In the genomic region with DNA sequence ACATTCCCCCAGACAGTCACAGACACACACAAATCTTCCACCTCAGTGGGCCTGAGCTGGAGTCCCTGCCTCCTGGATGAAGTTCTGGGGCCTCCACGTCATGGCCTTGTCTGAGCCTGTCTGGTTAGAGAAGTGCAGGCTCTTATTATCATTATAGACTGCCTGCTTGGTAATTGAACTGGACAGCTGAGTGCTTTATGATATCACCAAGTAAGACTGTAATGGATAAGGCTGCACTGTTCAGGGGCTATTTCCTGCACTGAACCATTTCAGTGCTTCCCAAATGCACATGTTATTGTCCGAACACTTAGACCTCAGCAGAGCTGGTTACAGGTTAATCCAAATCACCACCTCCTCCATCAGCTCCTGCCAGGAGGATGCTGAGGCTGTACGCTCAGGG, we compare ENCODE assay signal across 24 cellular contexts. TPM values are rescaled to one million over a fixed set of nuclear protein-coding genes. Genes with fewer than 3 reads are reported as not detected.
A peak's percentile ranks its signal among the peaks of the same experiment; 100 is the strongest.
DNase-seq lines count a peak whose midpoint lies in the region; ATAC-seq, FAIRE-seq and TF ChIP-seq lines count a peak whose summit lies in the region.
"Had no signal": no experiment of that assay in that cellular context is flagged by ENCODE, and none has a peak within 500 bp of the region (broad histone marks: within the 10 kb centered on the region; RNA-seq: fewer than 3 reads in every experiment).

No MANE protein-coding gene starts in this region.

- BruUV-seq in HepG2 (replicated peaks; lab: Mats Ljungman, UMichigan) (no TSS peak), K562 (replicated peaks; lab: Mats Ljungman, UMichigan) (no TSS peak)

- no peak overlapping the region for H2BK120ac ChIP-seq in mesendoderm (ENCODE audit: low read depth, low read length)

- H4K8ac ChIP-seq in mesendoderm (ENCODE audit: low read depth, low read length), result no peak overlapping the region

- FAIRE-seq in HepG2 (lab: Jason Lieb, UNC), result no peak
- FAIRE-seq in K562 (lab: Jason Lieb, UNC), result no peak
- FAIRE-seq: A204.1, D721Med, GM18507, HTR-8/SVneo had no signal

- peaks cover 6% of the 10 kb centered on the region for H3K27me3 Mint-ChIP-seq in nephron (ENCODE audit: low read depth)
- no peaks in the 10 kb centered on the region for H3K27me3 Mint-ChIP-seq in type B pancreatic cell

- no peaks in the 10 kb centered on the region for H3K9me1 ChIP-seq in K562 (ENCODE audit: control insufficient read depth, insufficient read depth, low read length)

- no peak overlapping the region for H2AFZ ChIP-seq in HepG2 (ENCODE audit: low read length)
- H2AFZ ChIP-seq in K562 (ENCODE audit: low read depth, low read length), result no peak overlapping the region

- no peaks in the 10 kb centered on the region for H3K9me3 ChIP-seq in HepG2 (ENCODE audit: low read length)
- no peaks in the 10 kb centered on the region for H3K9me3 ChIP-seq in right lobe of liver
- H3K9me3 ChIP-seq in K562 (replicated peaks; ENCODE audit: control insufficient read depth, insufficient read depth, low read depth, low read length), result no peaks in the 10 kb centered on the region
- H3K9me3 ChIP-seq: Peyer's patch had no signal

- no peak overlapping the region for H2BK15ac ChIP-seq in mesendoderm (replicated peaks; ENCODE audit: low read depth)

- H3K27ac ChIP-seq in HepG2 (ENCODE audit: extremely low read length, insufficient read depth, low read length) (no peak overlapping the region), right lobe of liver (no peak overlapping the region), K562 (ENCODE audit: extremely low read depth, low read depth, low read length) (no peak overlapping the region), mesendoderm (ENCODE audit: low read depth, low read length) (no peak overlapping the region), caudate nucleus (ENCODE audit: low read depth, low read length) (no peak overlapping the region)
- H3K27ac ChIP-seq: Peyer's patch, SK-N-MC had no signal

- H3K4me1 Mint-ChIP-seq in nephron, result peaks cover 7% of the 10 kb centered on the region
- peaks cover 43% of the 10 kb centered on the region for H3K4me1 Mint-ChIP-seq in type B pancreatic cell (ENCODE audit: unreplicated experiment)

- peak overlapping the region; percentile 61 to 71 (median 63) for H3K27ac Mint-ChIP-seq in nephron
- H3K27ac Mint-ChIP-seq in type B pancreatic cell, result peak overlapping the region; percentile 25

- H4K5ac ChIP-seq in mesendoderm (ENCODE audit: low read length), result no peak overlapping the region

- H3K4me2 ChIP-seq in HepG2 (ENCODE audit: low read depth, low read length) (peak overlapping the region; percentile 52), K562 (ENCODE audit: insufficient read depth, low read length) (no peak overlapping the region), mesendoderm (ENCODE audit: low read length) (no peak overlapping the region)

- H3K36me3 ChIP-seq in HepG2 (replicated peaks in 1 of 2; ENCODE audit: control insufficient read depth in 1 of 2, insufficient read depth in 2 of 2, low read length in 2 of 2) (no peaks in the 10 kb centered on the region), right lobe of liver (no peaks in the 10 kb centered on the region), K562 (ENCODE audit: control insufficient read depth, insufficient read depth, low read length) (no peaks in the 10 kb centered on the region), mesendoderm (ENCODE audit: control insufficient read depth, insufficient read depth, low read length) (no peaks in the 10 kb centered on the region)
- H3K36me3 ChIP-seq: Peyer's patch had no signal

- TF ChIP-seq EP300 in HepG2 (IDR thresholded peaks at IDR 0.05; ENCODE audit: low read depth in 2 of 2, low read length in 2 of 2) (no peak), HepG2 (CRISPR knock-in tag; IDR thresholded peaks at IDR 0.05; ENCODE audit: borderline replicate concordance) (no peak), K562 (IDR thresholded peaks at IDR 0.05; ENCODE audit: low read length) (no peak)

- TF ChIP-seq CTCF in HepG2 (CRISPR knock-in tag; IDR thresholded peaks at IDR 0.05) (no peak), right lobe of liver (IDR thresholded peaks at IDR 0.05) (no peak), K562 (IDR thresholded peaks at IDR 0.05 in 2 of 3, conservative IDR thresholded peaks at IDR 0.05 in 1 of 3; ENCODE audit: insufficient read depth in 2 of 3, low read depth in 1 of 3, low read length in 3 of 3) (no peak), nephron (IDR thresholded peaks at IDR 0.05; ENCODE audit: unreplicated experiment in 3 of 3) (no peak), type B pancreatic cell (conservative IDR thresholded peaks at IDR 0.05) (no peak)

- peak; percentile 73 for ATAC-seq in HepG2
- ATAC-seq in right lobe of liver, result no peak
- ATAC-seq in K562, result peak; percentile 55
- ATAC-seq in HG02623 (IDR thresholded peaks at IDR 0.05; ENCODE audit: unreplicated experiment), result no peak
- ATAC-seq: HCT116 had no signal

- TF ChIP-seq RAD21 in HepG2 (CRISPR knock-in tag; IDR thresholded peaks at IDR 0.05) (no peak), K562 (CRISPR knock-in tag; conservative IDR thresholded peaks at IDR 0.05 in 1 of 2, IDR thresholded peaks at IDR 0.05 in 1 of 2) (no peak)

- no peak overlapping the region for H3K23ac ChIP-seq in mesendoderm (ENCODE audit: low read length)

- H3K4me3 ChIP-seq in HepG2 (replicated peaks in 1 of 3; ENCODE audit: insufficient read depth in 1 of 3, low read depth in 2 of 3, low read length in 3 of 3) (no peak overlapping the region), right lobe of liver (no peak overlapping the region), K562 (no peak overlapping the region), mesendoderm (ENCODE audit: low read length) (no peak overlapping the region)
- H3K4me3 ChIP-seq: Peyer's patch, SK-N-MC had no signal

- H3K36me3 Mint-ChIP-seq in nephron (ENCODE audit: low read depth) (no peaks in the 10 kb centered on the region), type B pancreatic cell (no peaks in the 10 kb centered on the region)

- H3K27me3 ChIP-seq in HepG2 (ENCODE audit: control insufficient read depth in 1 of 2, insufficient read depth in 2 of 2, low read length in 2 of 2), result no peaks in the 10 kb centered on the region; a peak in 2 of 5 replicates
- H3K27me3 ChIP-seq in right lobe of liver, result no peaks in the 10 kb centered on the region
- H3K27me3 ChIP-seq in K562 (ENCODE audit: control insufficient read depth in 2 of 2, insufficient read depth in 2 of 2, low read length in 2 of 2), result no peaks in the 10 kb centered on the region
- no peaks in the 10 kb centered on the region for H3K27me3 ChIP-seq in mesendoderm (ENCODE audit: insufficient read depth, low read length, poor library complexity)
- H3K27me3 ChIP-seq: Peyer's patch had no signal

- no peak overlapping the region for H3K18ac ChIP-seq in mesendoderm (ENCODE audit: low read length)

- H3K9me3 Mint-ChIP-seq in nephron (no peaks in the 10 kb centered on the region), type B pancreatic cell (no peaks in the 10 kb centered on the region)

- H3K9ac ChIP-seq in HepG2 (ENCODE audit: insufficient read depth, low read depth, low read length) (no peak overlapping the region), K562 (ENCODE audit: insufficient read depth in 1 of 2, low read depth in 2 of 2, low read length in 2 of 2) (no peak overlapping the region), mesendoderm (ENCODE audit: low read length) (no peak overlapping the region)

- H4K20me1 ChIP-seq in HepG2 (ENCODE audit: insufficient read depth, low read length) (no peaks in the 10 kb centered on the region), K562 (replicated peaks; ENCODE audit: control insufficient read depth, insufficient read depth, low read length) (no peaks in the 10 kb centered on the region)

- no peaks in the 10 kb centered on the region for H3K79me1 ChIP-seq in mesendoderm (ENCODE audit: low read length)

- H3K79me2 ChIP-seq in HepG2 (ENCODE audit: insufficient read depth, low read length) (no peaks in the 10 kb centered on the region), K562 (ENCODE audit: control insufficient read depth, insufficient read depth, low read length) (no peaks in the 10 kb centered on the region), mesendoderm (ENCODE audit: control insufficient read depth, insufficient read depth, low read length) (no peaks in the 10 kb centered on the region)

- no peak for DNase-seq in HepG2 (ENCODE audit: low spot score)
- no peak for DNase-seq in right lobe of liver
- no peak for DNase-seq in K562 (ENCODE audit: extremely low read depth in 1 of 4, low spot score in 3 of 4)
- DNase-seq in type B pancreatic cell (ENCODE audit: extremely low spot score, unreplicated experiment), result no peak
- DNase-seq in mesendoderm, result no peak
- DNase-seq in caudate nucleus (lab: John Stamatoyannopoulos, UW), result no peak
- DNase-seq: DMS53, GDM1, GOT3, IMR-90, NCI-H1105, NCI-H146, NCI-H2029, NCI-H2171, NCI-H446, Peyer's patch had no signal

- POLR2A ChIA-PET in HepG2 (lab: Yijun Ruan, JAX) (interaction anchor here (1.1 kb wide), 1 partner anchor 119 kb away, joined by 3 read pairs; no protein-coding TSS in a partner anchor), K562 (lab: Yijun Ruan, JAX) (interaction anchor here (1.1 to 2.8 kb wide), 2 partner anchors 8 to 10 kb away, joined by 3 to 14 read pairs; no protein-coding TSS in a partner anchor)

- no peak overlapping the region for H3K4ac ChIP-seq in mesendoderm (ENCODE audit: low read depth, low read length)

- H3K4me1 ChIP-seq in HepG2 (ENCODE audit: insufficient read depth, low read length) (peaks cover 26% of the 10 kb centered on the region), right lobe of liver (no peaks in the 10 kb centered on the region), K562 (replicated peaks in 1 of 2; ENCODE audit: control insufficient read depth in 2 of 2, insufficient read depth in 2 of 2, low read length in 2 of 2) (peaks cover 5 to 28% of the 10 kb centered on the region in 2 experiments; a peak in 4 of 5 replicates), mesendoderm (ENCODE audit: control insufficient read depth, low read depth, low read length) (no peaks in the 10 kb centered on the region)
- H3K4me1 ChIP-seq: Peyer's patch had no signal

- no peak overlapping the region for H2BK5ac ChIP-seq in mesendoderm (ENCODE audit: low read length)

- CTCF ChIA-PET in HepG2 (lab: Yijun Ruan, JAX; ENCODE audit: low intra/inter-chr PET ratio, low total read pairs) (no interaction called here), K562 (lab: Yijun Ruan, JAX; ENCODE audit: low intra/inter-chr PET ratio) (no interaction called here)

- WGBS in HepG2 (ENCODE audit: low lambda C conversion rate), result 0% methylated on average over 2 of the region's 3 CpGs
- 85% methylated on average over 2 of the region's 3 CpGs for WGBS in right lobe of liver (ENCODE audit: insufficient coverage, low coverage, low lambda C conversion rate, missing lambda C conversion rate)
- WGBS in K562 (ENCODE audit: insufficient coverage, low coverage, missing lambda C conversion rate), result 45% methylated on average over 3 of the region's 3 CpGs
- no CpG with 5 or more reads among the region's 3 CpGs for WGBS in mesendoderm (ENCODE audit: extremely low coverage, insufficient coverage, low lambda C conversion rate)

- intact Hi-C loops in HepG2 (cut with micrococcal nuclease; ENCODE audit: unreplicated experiment), result no loop called here
- intact Hi-C loops in right lobe of liver (cut with DNase I), result loop anchor here in 1 of 2 donors (10.0 kb wide), 1 partner anchor 67 kb away; no protein-coding TSS in a partner anchor
- intact Hi-C loops in K562 (cut with micrococcal nuclease), result no loop called here

- H2AK5ac ChIP-seq in mesendoderm (ENCODE audit: low read length), result no peak overlapping the region

- H3K4me3 Mint-ChIP-seq in nephron (peak overlapping the region in 1 of 3 experiments; percentile 31), type B pancreatic cell (no peak overlapping the region)

- no peak overlapping the region for H3K56ac ChIP-seq in mesendoderm (ENCODE audit: low read length)

- in situ Hi-C loops in HepG2 (cut with HindIII; ENCODE audit: extremely low pct_ligation_motif_present, low pct_unique_long_range_greater_than_20kb) (no loop called here), K562 (cut with MboI) (no loop called here)

- no peak for TF ChIP-seq POLR2A in HepG2 (IDR thresholded peaks at IDR 0.05; ENCODE audit: insufficient read depth in 1 of 2, low read depth in 2 of 2, low read length in 2 of 2)
- no peak for TF ChIP-seq POLR2A in right lobe of liver (IDR thresholded peaks at IDR 0.05)
- no peak for TF ChIP-seq POLR2A in K562 (conservative IDR thresholded peaks at IDR 0.05)

RNA-seq across cellular contexts. Expression of gene ST6GAL1, which starts 8.7 kb away (rescaled TPM):
- total RNA-seq in HepG2 (2016; rRNA removed; fragmentation: Illumina TruSeq; extraction: Trizol), result 62.1 and 79.9 TPM in 2 replicates
- 8.1 and 8.2 TPM in 2 replicates for total RNA-seq in HepG2 (2016; cell fraction: cytosol; rRNA removed; fragmentation: Illumina TruSeq; extraction: Trizol; ENCODE audit: low read depth)
- 62.1 and 78.3 TPM in 2 replicates for total RNA-seq in HepG2 (2016; cell fraction: insoluble cytoplasmic fraction; rRNA removed; fragmentation: Illumina TruSeq; extraction: Trizol)
- 30.2 and 33.0 TPM in 2 replicates for total RNA-seq in HepG2 (2016; cell fraction: membrane; rRNA removed; fragmentation: Illumina TruSeq; extraction: Trizol)
- total RNA-seq in HepG2 (2016; cell fraction: nucleus; rRNA removed; fragmentation: Illumina TruSeq; extraction: Trizol), result 91.6 and 101 TPM in 2 replicates
- polyA plus RNA-seq in HepG2 (2011; rRNA removed), result 163 and 164 TPM in 2 replicates
- 115 and 161 TPM in 2 replicates for polyA plus RNA-seq in HepG2 (2011; cell fraction: cytosol; rRNA removed)
- polyA plus RNA-seq in HepG2 (2011; cell fraction: nucleus; rRNA removed), result 50.3 and 65.6 TPM in 2 replicates
- polyA plus RNA-seq in HepG2 (2012), result 189 and 200 TPM in 2 replicates
- 5.0 and 5.1 TPM in 2 replicates for polyA plus RNA-seq in HepG2 (2016; cell fraction: cytosol; fragmentation: Illumina TruSeq; extraction: Trizol; ENCODE audit: low read depth)
- 49.0 and 50.2 TPM in 2 replicates for polyA plus RNA-seq in HepG2 (2016; cell fraction: insoluble cytoplasmic fraction; fragmentation: Illumina TruSeq; extraction: Trizol; ENCODE audit: low read depth)
- polyA plus RNA-seq in HepG2 (2016; cell fraction: membrane; fragmentation: Illumina TruSeq; extraction: Trizol; ENCODE audit: low read depth), result 18.2 and 19.6 TPM in 2 replicates
- polyA plus RNA-seq in HepG2 (2016; cell fraction: nucleus; fragmentation: Illumina TruSeq; extraction: Trizol; ENCODE audit: insufficient read depth, low read depth), result 91.4 and 96.5 TPM in 2 replicates
- 3.2 and 268 TPM in 2 replicates for polyA minus RNA-seq in HepG2 (2011; rRNA and poly(A)+ RNA removed; ENCODE audit: low replicate concordance)
- polyA minus RNA-seq in HepG2 (2011; cell fraction: cytosol; rRNA and poly(A)+ RNA removed), result 106 and 146 TPM in 2 replicates
- 119 and 177 TPM in 2 replicates for polyA minus RNA-seq in HepG2 (2011; cell fraction: nucleus; rRNA and poly(A)+ RNA removed)
- total RNA-seq in right lobe of liver, result 100 to 1,000 TPM; 389 to 574 (median 483) TPM
- total RNA-seq in K562 (2011; cell fraction: chromatin; rRNA removed; ENCODE audit: low replicate concordance), result 401 and 438 TPM in 2 replicates
- 288 and 318 TPM in 2 replicates for total RNA-seq in K562 (2011; cell fraction: nucleolus; rRNA removed)
- 391 and 510 TPM in 2 replicates for total RNA-seq in K562 (2011; cell fraction: nucleoplasm; rRNA removed)
- total RNA-seq in K562 (2014; rRNA removed), result 57.1 and 57.4 TPM in 2 replicates
- 71.0 and 79.0 TPM in 2 replicates for total RNA-seq in K562 (2014; rRNA removed; fragmentation: Illumina TruSeq; extraction: Trizol)
- total RNA-seq in K562 (2015; rRNA removed; fragmentation: Illumina TruSeq; extraction: Trizol), result 39.3 and 42.3 TPM in 2 replicates
- 114 and 135 TPM in 2 replicates for total RNA-seq in K562 (2021)
- polyA plus RNA-seq in K562 (2011; rRNA removed), result 93.3 and 144 TPM in 2 replicates
- 75.4 and 100 TPM in 2 replicates for polyA plus RNA-seq in K562 (2011; cell fraction: cytosol; rRNA removed)
- 62.0 and 106 TPM in 2 replicates for polyA plus RNA-seq in K562 (2011; cell fraction: nucleus; rRNA removed)
- 65.3 and 96.3 TPM in 2 replicates for polyA plus RNA-seq in K562 (2012)
- 108 and 145 TPM in 2 replicates for polyA plus RNA-seq in K562 (2014; fragmentation: Illumina TruSeq; extraction: Trizol)
- polyA plus RNA-seq in K562 (2014; fragmentation: Nextera tagmentation; extraction: Ambion mirVana), result 10 to 100 TPM; 31.9 to 43.0 TPM
- polyA plus RNA-seq in K562 (2014; rRNA removed), result 74.1 and 80.6 TPM in 2 replicates
- 163 and 272 TPM in 2 replicates for polyA minus RNA-seq in K562 (2011; rRNA and poly(A)+ RNA removed)
- 58.4 and 107 TPM in 2 replicates for polyA minus RNA-seq in K562 (2011; cell fraction: cytosol; rRNA and poly(A)+ RNA removed)
- 86.4 and 113 TPM in 2 replicates for polyA minus RNA-seq in K562 (2011; cell fraction: nucleus; rRNA and poly(A)+ RNA removed)
- total RNA-seq in type B pancreatic cell (ENCODE audit: low replicate concordance), result 22.3 and 51.8 TPM in 2 replicates
- polyA plus RNA-seq in mesendoderm (2013, experiment 1 of 2), result 47.2 TPM
- 46.4 TPM for polyA plus RNA-seq in mesendoderm (2013, experiment 2 of 2)

Comparison
In these comparisons a context has a peak if more than half of its experiments do, and no peak if none do; other contexts are left out.
1. ATAC-seq: peak in HepG2 (single experiment) and K562 (single experiment); none in right lobe of liver (0 of 4) and HG02623 (single experiment).
2. Of the 241 proteins assayed by ChIP-seq in both HepG2 and K562: peak only in HepG2: none; only in K562: CREM; in both: none; in neither: 240.